ENCODE assay signal across 8 cellular contexts in the genomic region with DNA sequence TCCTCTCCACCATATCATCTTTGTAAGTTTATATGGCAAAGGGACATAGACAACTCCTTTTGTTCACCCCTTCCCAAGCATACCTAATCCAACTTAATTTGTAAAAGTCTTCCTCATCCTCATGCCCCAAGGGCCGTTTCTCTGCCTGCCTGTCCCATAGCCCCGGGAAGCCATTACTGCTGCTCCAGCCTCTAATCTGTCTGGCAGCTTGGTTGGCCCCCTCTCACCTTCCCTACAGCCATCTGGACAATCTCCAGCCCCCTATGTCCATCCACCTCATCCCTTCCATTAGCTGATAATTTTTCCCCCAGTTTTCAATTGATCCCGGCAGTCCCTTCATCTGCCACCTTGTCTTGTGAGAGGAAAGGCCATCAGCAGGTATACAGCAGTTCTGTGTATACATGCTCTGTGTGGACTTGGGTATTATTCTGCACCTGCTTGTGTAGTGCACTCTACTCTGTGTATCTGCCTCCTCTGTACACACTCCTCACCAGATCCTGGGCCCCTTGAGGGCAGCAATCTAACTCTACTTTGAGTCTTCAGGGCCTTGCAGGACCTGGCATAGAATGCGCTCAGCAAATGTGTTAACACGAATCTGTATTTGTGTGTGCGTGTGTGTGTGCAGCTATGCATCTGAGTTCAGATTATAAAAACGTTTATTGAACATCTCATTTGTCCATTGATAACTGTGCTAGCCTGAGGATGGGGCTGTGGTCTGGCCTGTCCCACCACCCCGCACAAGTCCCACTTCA. TPM values are rescaled to one million over a fixed set of nuclear protein-coding genes. Genes with fewer than 3 reads are reported as not detected.
DNase-seq lines count a peak whose midpoint lies in the region; ATAC-seq and TF ChIP-seq lines count a peak whose summit lies in the region.

No MANE protein-coding gene starts in this region.

- peak overlapping the region; percentile 99 for H3K27ac Mint-ChIP-seq in activated naive CD8-positive, alpha-beta T cell

- no peak for ATAC-seq in GM21619 (IDR thresholded peaks at IDR 0.05; ENCODE audit: unreplicated experiment)

- no peak for TF ChIP-seq EP300 in suprapubic skin (IDR thresholded peaks at IDR 0.05)

- WGBS in suprapubic skin: 28% methylated on average over 8 of the region's 8 CpGs

- TF ChIP-seq CTCF in suprapubic skin (IDR thresholded peaks at IDR 0.05): no peak

- H3K27me3 ChIP-seq in suprapubic skin: no peaks in the 10 kb centered on the region

- no peaks in the 10 kb centered on the region for H3K36me3 Mint-ChIP-seq in activated naive CD8-positive, alpha-beta T cell

- H3K4me3 ChIP-seq in iPS-18c (ENCODE audit: insufficient read depth, low read depth, low read length) (peak overlapping the region; percentile 26; the same call in 1 of the 2 replicates), suprapubic skin (peak overlapping the region; percentile 32)

- H3K9me3 Mint-ChIP-seq in activated naive CD8-positive, alpha-beta T cell (ENCODE audit: low read depth): no peaks in the 10 kb centered on the region

- no peaks in the 10 kb centered on the region for H3K36me3 ChIP-seq in suprapubic skin

- TF ChIP-seq POLR2A in suprapubic skin (IDR thresholded peaks at IDR 0.05): no peak

- peaks cover 64% of the 10 kb centered on the region for H3K4me1 ChIP-seq in suprapubic skin

- no peaks in the 10 kb centered on the region for H3K9me3 ChIP-seq in iPS-18c (ENCODE audit: control insufficient read depth, insufficient read depth, low read length)
- H3K9me3 ChIP-seq in suprapubic skin: no peaks in the 10 kb centered on the region

- peaks cover 73% of the 10 kb centered on the region for H3K4me1 Mint-ChIP-seq in activated naive CD8-positive, alpha-beta T cell (ENCODE audit: low read depth)

- H3K27ac ChIP-seq in suprapubic skin: peak overlapping the region; percentile 100

- DNase-seq in ELR (ENCODE audit: low read depth): peak; percentile 26
- peak; percentile 6 for DNase-seq in NCI-H1092 (lab: John Stamatoyannopoulos, UW)
- no peak for DNase-seq in suprapubic skin (ENCODE audit: low spot score in 2 of 2)
- DNase-seq in stimulated activated CD4-positive, alpha-beta T cell treated with anti-CD3 and anti-CD28 coated beads, Interleukin-2, amount 100 ng/mL, for 48 hours: no peak
- no peak for DNase-seq in NCI-H1048 (lab: John Stamatoyannopoulos, UW)

- H3K27me3 Mint-ChIP-seq in activated naive CD8-positive, alpha-beta T cell: no peaks in the 10 kb centered on the region

- peak overlapping the region; percentile 83 for H3K4me3 Mint-ChIP-seq in activated naive CD8-positive, alpha-beta T cell

RNA-seq across cellular contexts. Expression of a gene that starts 3.7 kb away (rescaled TPM):
- 10 to 100 TPM; 61.7 to 73.5 (median 67.1) TPM for total RNA-seq in suprapubic skin

Comparison
In these comparisons a context has a peak if more than half of its experiments do, and no peak if none do; other contexts are left out.
1. DNase-seq: peak in ELR (single experiment) and NCI-H1092 (single experiment); none in suprapubic skin (0 of 2), stimulated activated CD4-positive, alpha-beta T cell treated with anti-CD3 and anti-CD28 coated beads, Interleukin-2, amount 100 ng/mL, for 48 hours (0 of 2) and NCI-H1048 (single experiment).